7 cellular contexts compared by ENCODE assay signal in the genomic region with DNA sequence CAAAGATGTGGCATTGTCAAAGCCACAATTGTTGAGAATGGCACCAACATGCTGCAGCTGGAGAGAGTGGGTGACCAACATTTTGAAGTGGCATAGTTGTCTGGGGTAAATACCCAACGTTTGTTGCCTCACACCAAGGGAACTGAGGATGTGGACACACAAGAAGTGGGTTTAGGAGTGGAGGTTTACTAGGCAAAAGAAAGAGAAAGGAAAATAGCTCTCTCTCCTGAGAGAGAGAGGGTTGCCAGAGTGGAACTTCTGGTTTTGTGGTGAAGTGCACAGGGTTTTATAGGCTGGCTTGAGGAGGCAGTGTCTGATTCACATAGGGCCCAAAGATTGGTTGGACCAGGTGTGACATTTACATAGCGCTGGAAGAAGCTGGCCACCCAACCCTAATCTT. TPM values are rescaled to one million over a fixed set of nuclear protein-coding genes. Genes with fewer than 3 reads are reported as not detected.
"Had no signal": no experiment of that assay in that cellular context is flagged by ENCODE, and none has a peak within 500 bp of the region (broad histone marks: within the 10 kb centered on the region; RNA-seq: fewer than 3 reads in every experiment).

No MANE protein-coding gene starts in this region.

RNA-seq across cellular contexts. Expression of a gene that starts 29.0 kb away (rescaled TPM):
- total RNA-seq: activated CD4-positive, alpha-beta T cell treated with anti-CD3 and anti-CD28 coated beads for 36 hours; activated CD4-positive, alpha-beta T cell treated with anti-CD3 and anti-CD28 coated beads, Interleukin-2, amount 10 ng/mL, durations not matched to agents 7 days and 5 days; activated CD8-positive, alpha-beta T cell treated with anti-CD3 and anti-CD28 coated beads, Interleukin-2, amount 10 ng/mL, durations not matched to agents 7 days and 5 days; activated T-helper 2 cell treated with anti-CD3 and anti-CD28 coated beads, Interferon-gamma antibody, Interleukin-2, Interleukin-4, amounts not matched to agents 10 μg/mL and 5 μg/mL and 100 μg/mL, durations not matched to agents 14 hours and 24 hours and 36 hours; bronchial epithelial cell; chondrocyte; WTC11 had no signal
